In genomic region chr10:87504307-87504666, GRCh38 we compare ENCODE assay signal across 8 cellular contexts.
A peak's percentile ranks its signal among the peaks of the same experiment; 100 is the strongest.
DNase-seq lines count a peak whose midpoint lies in the region; ATAC-seq lines count a peak whose summit lies in the region.

No MANE protein-coding gene starts in this region.

- H3K9me3 Mint-ChIP-seq in activated naive CD4-positive, alpha-beta T cell treated with anti-CD3 and anti-CD28 coated beads, Interleukin-2, amount 50 U/mL, for 24 hours: no peaks in the 10 kb centered on the region
- no peaks in the 10 kb centered on the region for H3K9me3 Mint-ChIP-seq in stimulated activated naive CD8-positive, alpha-beta T cell treated with anti-CD3 and anti-CD28 coated beads, Interleukin-15, amount 100 ng/mL, for 72 hours

- H3K4me1 ChIP-seq in iPS-18a (ENCODE audit: control insufficient read depth, low read depth, low read length): peaks cover 10% of the 10 kb centered on the region

- no peaks in the 10 kb centered on the region for H3K27me3 ChIP-seq in iPS-18a (ENCODE audit: control insufficient read depth, insufficient read depth, low read length)

- peaks cover 46% of the 10 kb centered on the region for H3K4me1 Mint-ChIP-seq in activated naive CD4-positive, alpha-beta T cell treated with anti-CD3 and anti-CD28 coated beads, Interleukin-2, amount 50 U/mL, for 24 hours
- peaks cover 24% of the 10 kb centered on the region for H3K4me1 Mint-ChIP-seq in stimulated activated naive CD8-positive, alpha-beta T cell treated with anti-CD3 and anti-CD28 coated beads, Interleukin-15, amount 100 ng/mL, for 72 hours

- peak overlapping the region; percentile 15 for H3K27ac Mint-ChIP-seq in activated naive CD4-positive, alpha-beta T cell treated with anti-CD3 and anti-CD28 coated beads, Interleukin-2, amount 50 U/mL, for 24 hours
- H3K27ac Mint-ChIP-seq in stimulated activated naive CD8-positive, alpha-beta T cell treated with anti-CD3 and anti-CD28 coated beads, Interleukin-15, amount 100 ng/mL, for 72 hours: peak overlapping the region; percentile 83 to 85

- H3K36me3 ChIP-seq in iPS-18a (ENCODE audit: control insufficient read depth, low read depth, low read length): peaks cover 12% of the 10 kb centered on the region

- peak; percentile 1 for ATAC-seq in HG03460 (IDR thresholded peaks at IDR 0.05; ENCODE audit: unreplicated experiment)
- no peak for ATAC-seq in stimulated activated naive CD8-positive, alpha-beta T cell treated with anti-CD3 and anti-CD28 coated beads, Interleukin-15, amount 100 ng/mL, for 72 hours
- ATAC-seq in GM18870 (IDR thresholded peaks at IDR 0.05; ENCODE audit: unreplicated experiment): no peak
- no peak for ATAC-seq in HG02973 (IDR thresholded peaks at IDR 0.05; ENCODE audit: unreplicated experiment)

- peak overlapping the region; percentile 58 for H3K9ac ChIP-seq in iPS-18a (ENCODE audit: low read length)

- H3K27me3 Mint-ChIP-seq in activated naive CD4-positive, alpha-beta T cell treated with anti-CD3 and anti-CD28 coated beads, Interleukin-2, amount 50 U/mL, for 24 hours: no peaks in the 10 kb centered on the region
- H3K27me3 Mint-ChIP-seq in stimulated activated naive CD8-positive, alpha-beta T cell treated with anti-CD3 and anti-CD28 coated beads, Interleukin-15, amount 100 ng/mL, for 72 hours: peaks cover 10% of the 10 kb centered on the region

- DNase-seq in stimulated activated naive CD8-positive, alpha-beta T cell treated with anti-CD3 and anti-CD28 coated beads, Interleukin-15, amount 100 ng/mL, for 72 hours: no peak
- DNase-seq in COLO668 (lab: John Stamatoyannopoulos, UW; ENCODE audit: unreplicated experiment) (no peak), kidney tubule cell (ENCODE audit: low spot score) (no peak)

- H3K4me3 ChIP-seq in iPS-18a (ENCODE audit: low read length): peak overlapping the region; percentile 96

- peak overlapping the region; percentile 92 for H3K4me3 Mint-ChIP-seq in activated naive CD4-positive, alpha-beta T cell treated with anti-CD3 and anti-CD28 coated beads, Interleukin-2, amount 50 U/mL, for 24 hours
- H3K4me3 Mint-ChIP-seq in stimulated activated naive CD8-positive, alpha-beta T cell treated with anti-CD3 and anti-CD28 coated beads, Interleukin-15, amount 100 ng/mL, for 72 hours: peak overlapping the region; percentile 90 to 92

- no peak overlapping the region for H3K27ac ChIP-seq in iPS-18a (ENCODE audit: low read length)

- no peaks in the 10 kb centered on the region for H3K9me3 ChIP-seq in iPS-18a (ENCODE audit: control insufficient read depth, low read depth, low read length)

- peaks cover 5% of the 10 kb centered on the region for H3K36me3 Mint-ChIP-seq in activated naive CD4-positive, alpha-beta T cell treated with anti-CD3 and anti-CD28 coated beads, Interleukin-2, amount 50 U/mL, for 24 hours
